Comparison of ENCODE assay signal across 13 cellular contexts in the genomic region with DNA sequence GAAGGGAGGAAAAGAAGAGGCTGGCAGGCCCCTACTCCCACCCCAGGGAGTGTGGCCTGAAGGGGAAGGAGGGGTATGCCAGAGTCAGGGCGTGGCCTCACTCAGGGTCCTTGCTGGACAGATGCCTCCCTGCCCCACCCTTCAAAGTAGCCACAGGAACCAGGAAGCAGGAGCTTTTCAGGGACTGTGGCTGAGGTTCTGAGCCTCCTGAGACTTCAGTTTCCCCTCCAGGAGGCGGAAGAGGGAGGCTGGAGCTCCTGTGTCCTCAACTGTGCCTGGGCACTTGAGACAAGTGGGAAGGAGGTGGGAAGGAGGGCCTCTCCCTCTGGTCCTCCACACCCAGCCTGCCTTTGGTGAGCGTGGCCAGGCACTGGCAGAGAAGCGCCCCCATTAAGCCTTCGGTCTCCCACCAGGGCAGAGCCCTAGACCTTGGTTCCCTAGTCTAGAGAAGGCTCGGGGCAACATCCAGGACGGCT. TPM values are rescaled to one million over a fixed set of nuclear protein-coding genes. Genes with fewer than 3 reads are reported as not detected.
DNase-seq lines count a peak whose midpoint lies in the region; ATAC-seq and TF ChIP-seq lines count a peak whose summit lies in the region.
"Had no signal": no experiment of that assay in that cellular context is flagged by ENCODE, and none has a peak within 500 bp of the region (broad histone marks: within the 10 kb centered on the region; RNA-seq: fewer than 3 reads in every experiment).

No MANE protein-coding gene starts in this region.

- CTCF ChIA-PET in HCT116 (lab: Charles Lee): no interaction called here

- H3K36me3 ChIP-seq in HCT116 (ENCODE audit: control insufficient read depth in 1 of 2, insufficient read depth in 2 of 2, low read length in 2 of 2) (no peaks in the 10 kb centered on the region), kidney epithelial cell (ENCODE audit: control insufficient read depth, insufficient read depth, low read length) (no peaks in the 10 kb centered on the region)
- no peaks in the 10 kb centered on the region for H3K36me3 ChIP-seq in effector memory CD4-positive, alpha-beta T cell (ENCODE audit: control insufficient read depth, insufficient read depth, low read length)
- H3K36me3 ChIP-seq: cardiac muscle cell had no signal

- intact Hi-C loops in HCT116 (cut with micrococcal nuclease): no loop called here

- peaks cover 3 to 16% of the 10 kb centered on the region in 2 experiments; a peak in 3 of 4 replicates for H3K4me1 ChIP-seq in HCT116 (ENCODE audit: control insufficient read depth in 1 of 2, insufficient read depth in 2 of 2, low read length in 2 of 2)
- no peaks in the 10 kb centered on the region for H3K4me1 ChIP-seq in effector memory CD4-positive, alpha-beta T cell (ENCODE audit: control insufficient read depth, insufficient read depth, low read length, poor library complexity, severe bottlenecking)

- DNase-seq in HCT116 (ENCODE audit: low read depth, low spot score): no peak
- DNase-seq in astrocyte of the hippocampus (ENCODE audit: low read depth, low spot score): peak; percentile 35
- DNase-seq in kidney epithelial cell (ENCODE audit: low read depth): no peak
- no peak for DNase-seq in activated T-cell treated with anti-CD3 and anti-CD28 coated beads for 4 hours
- no peak for DNase-seq in hepatic stellate cell (ENCODE audit: low spot score)
- DNase-seq in effector memory CD4-positive, alpha-beta T cell: no peak
- no peak for DNase-seq in GM19238 (ENCODE audit: insufficient read length, low spot score)
- DNase-seq: activated CD8-positive, alpha-beta memory T cell treated with anti-CD3 and anti-CD28 coated beads, Interleukin-2, amount 50 U/mL, for 48 hours; DND-41; NCI-H2107 had no signal

- RAD21 ChIA-PET in HCT116 (lab: Charles Lee; ENCODE audit: low non-redundant PET in 1 of 2, low total read pairs in 2 of 2, uncharacterized antibody in 2 of 2, unreplicated experiment in 2 of 2): no interaction called here

- no peak for TF ChIP-seq POLR2A in HCT116 (IDR thresholded peaks at IDR 0.05; ENCODE audit: borderline replicate concordance, extremely low read depth, insufficient read depth, insufficient read length)

- H3K27ac ChIP-seq in HCT116 (ENCODE audit: low read depth, low read length): no peak overlapping the region
- peak overlapping the region in 19 of 21 experiments; percentile 28 to 92 (median 80) for H3K27ac ChIP-seq in skin epidermis
- H3K27ac ChIP-seq in effector memory CD4-positive, alpha-beta T cell (ENCODE audit: insufficient read depth, low read length, poor library complexity, severe bottlenecking): no peak overlapping the region
- H3K27ac ChIP-seq: cardiac muscle cell had no signal

- TF ChIP-seq CTCF in HCT116 (IDR thresholded peaks at IDR 0.05 in 2 of 3, conservative IDR thresholded peaks at IDR 0.05 in 1 of 3; ENCODE audit: borderline replicate concordance in 1 of 3, insufficient read depth in 1 of 3, low read depth in 2 of 3, low read length in 2 of 3) (no peak), kidney epithelial cell (IDR thresholded peaks at IDR 0.05; ENCODE audit: insufficient read depth, low read length, poor library complexity, severe bottlenecking) (peak; percentile 16)

- H3K4me3 ChIP-seq in HCT116 (replicated peaks in 1 of 2; ENCODE audit: low read depth in 1 of 2, low read length in 2 of 2) (no peak overlapping the region), kidney epithelial cell (ENCODE audit: low read depth, low read length) (no peak overlapping the region), skin epidermis (peak overlapping the region; percentile 4 to 39 (median 26))
- H3K4me3 ChIP-seq in effector memory CD4-positive, alpha-beta T cell (ENCODE audit: insufficient read depth, low read depth, low read length, poor library complexity, severe bottlenecking): no peak overlapping the region
- H3K4me3 ChIP-seq: cardiac muscle cell had no signal

- POLR2A ChIA-PET in HCT116 (lab: Charles Lee): interaction anchor here (1.1 kb wide), 1 partner anchor 9 kb away, joined by 3 read pairs; no protein-coding TSS in a partner anchor

- peak; percentile 10; the same call in 1 of the 2 replicates for ATAC-seq in HCT116

- no peak overlapping the region for H3K4me2 ChIP-seq in HCT116 (ENCODE audit: low read length)

- no peak overlapping the region for H3K9ac ChIP-seq in HCT116 (ENCODE audit: low read length)

- H2AFZ ChIP-seq in HCT116 (ENCODE audit: low read depth, low read length, poor library complexity, severe bottlenecking): no peak overlapping the region

- no peaks in the 10 kb centered on the region for H3K9me2 ChIP-seq in HCT116 (ENCODE audit: insufficient read depth)

- H3K27me3 ChIP-seq in HCT116 (ENCODE audit: insufficient read depth, low read length): no peaks in the 10 kb centered on the region
- H3K27me3 ChIP-seq in kidney epithelial cell (ENCODE audit: control insufficient read depth, insufficient read depth, low read length): no peaks in the 10 kb centered on the region
- H3K27me3 ChIP-seq in effector memory CD4-positive, alpha-beta T cell (replicated peaks; ENCODE audit: control insufficient read depth, insufficient read depth, low read length, poor library complexity, severe bottlenecking): no peaks in the 10 kb centered on the region

- BruUV-seq in HCT116 (replicated peaks; lab: Mats Ljungman, UMichigan): no TSS peak

- H4K20me1 ChIP-seq in HCT116 (ENCODE audit: insufficient read depth): no peaks in the 10 kb centered on the region

- no peaks in the 10 kb centered on the region for H3K79me2 ChIP-seq in HCT116 (ENCODE audit: insufficient read depth, low read length)

- no peak for TF ChIP-seq RAD21 in HCT116 (IDR thresholded peaks at IDR 0.05; ENCODE audit: low read depth)

- no peaks in the 10 kb centered on the region for H3K9me3 ChIP-seq in HCT116 (ENCODE audit: control insufficient read depth in 1 of 2, insufficient read depth in 1 of 2, low read depth in 1 of 2, low read length in 2 of 2)
- no peaks in the 10 kb centered on the region for H3K9me3 ChIP-seq in effector memory CD4-positive, alpha-beta T cell (ENCODE audit: control insufficient read depth, low read length)

TF ChIP-seq in HCT116, 20 proteins besides CTCF, POLR2A, EP300 and RAD21 (continues in another document):
- TF ChIP-seq, protein P1, sequence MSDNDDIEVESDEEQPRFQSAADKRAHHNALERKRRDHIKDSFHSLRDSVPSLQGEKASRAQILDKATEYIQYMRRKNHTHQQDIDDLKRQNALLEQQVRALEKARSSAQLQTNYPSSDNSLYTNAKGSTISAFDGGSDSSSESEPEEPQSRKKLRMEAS (IDR thresholded peaks at IDR 0.05): no peak
- TF ChIP-seq EGR1 (IDR thresholded peaks at IDR 0.05; ENCODE audit: low read depth): no peak
- no peak for TF ChIP-seq ZNF274 (IDR thresholded peaks at IDR 0.05; ENCODE audit: low read depth, low read length)
- TF ChIP-seq JUND (IDR thresholded peaks at IDR 0.05): no peak
- no peak for TF ChIP-seq FOSL1 (IDR thresholded peaks at IDR 0.05; ENCODE audit: low read depth)
- TF ChIP-seq EZH2 (IDR thresholded peaks at IDR 0.05): no peak
- no peak for TF ChIP-seq CBX3 (IDR thresholded peaks at IDR 0.05; ENCODE audit: low read depth)
- no peak for TF ChIP-seq ZBTB33 (IDR thresholded peaks at IDR 0.05; ENCODE audit: extremely low read depth, insufficient replicate concordance, low read length)

RNA-seq across cellular contexts. Expression of gene CELSR2, which starts 5.3 kb away (rescaled TPM):
- total RNA-seq in HCT116 (2021; ENCODE audit: unreplicated experiment) (17.1 TPM), kidney epithelial cell (18.1 and 19.4 TPM in 2 replicates)
- polyA plus RNA-seq in HCT116 (2012): 12.6 and 14.1 TPM in 2 replicates

RNA-seq across cellular contexts. Expression of gene PSRC1, which starts 28.3 kb away (rescaled TPM):
- total RNA-seq in HCT116 (2021; ENCODE audit: unreplicated experiment): 44.8 TPM
- polyA plus RNA-seq in HCT116 (2012): 33.0 and 47.9 TPM in 2 replicates
- 5.5 and 8.2 TPM in 2 replicates for total RNA-seq in kidney epithelial cell

RNA-seq across cellular contexts. Expression of gene SARS1, which starts 40.9 kb away (rescaled TPM):
- total RNA-seq in HCT116 (2021; ENCODE audit: unreplicated experiment): 206 TPM
- polyA plus RNA-seq in HCT116 (2012): 270 and 310 TPM in 2 replicates
- 367 and 411 TPM in 2 replicates for total RNA-seq in kidney epithelial cell

RNA-seq across cellular contexts. Expression of gene MYBPHL, which starts 52.2 kb away (rescaled TPM):
- total RNA-seq in HCT116 (2021; ENCODE audit: unreplicated experiment): 1.0 TPM
- not detected in 2 replicates for polyA plus RNA-seq in HCT116 (2012)
- not detected in 2 replicates for total RNA-seq in kidney epithelial cell
- total RNA-seq: cardiac muscle cell, HT-29 had no signal
- polyA plus RNA-seq: cardiac muscle cell had no signal

Comparison
In these comparisons a context has a peak if more than half of its experiments do, and no peak if none do; other contexts are left out.
1. H3K27ac ChIP-seq: peak in skin epidermis (19 of 21); none in HCT116 (single experiment) and effector memory CD4-positive, alpha-beta T cell (single experiment).
2. H3K4me3 ChIP-seq: peak in skin epidermis (7 of 7); none in HCT116 (0 of 2), kidney epithelial cell (single experiment) and effector memory CD4-positive, alpha-beta T cell (single experiment).